ENCODE assay signal across 10 cellular contexts in the genomic region with DNA sequence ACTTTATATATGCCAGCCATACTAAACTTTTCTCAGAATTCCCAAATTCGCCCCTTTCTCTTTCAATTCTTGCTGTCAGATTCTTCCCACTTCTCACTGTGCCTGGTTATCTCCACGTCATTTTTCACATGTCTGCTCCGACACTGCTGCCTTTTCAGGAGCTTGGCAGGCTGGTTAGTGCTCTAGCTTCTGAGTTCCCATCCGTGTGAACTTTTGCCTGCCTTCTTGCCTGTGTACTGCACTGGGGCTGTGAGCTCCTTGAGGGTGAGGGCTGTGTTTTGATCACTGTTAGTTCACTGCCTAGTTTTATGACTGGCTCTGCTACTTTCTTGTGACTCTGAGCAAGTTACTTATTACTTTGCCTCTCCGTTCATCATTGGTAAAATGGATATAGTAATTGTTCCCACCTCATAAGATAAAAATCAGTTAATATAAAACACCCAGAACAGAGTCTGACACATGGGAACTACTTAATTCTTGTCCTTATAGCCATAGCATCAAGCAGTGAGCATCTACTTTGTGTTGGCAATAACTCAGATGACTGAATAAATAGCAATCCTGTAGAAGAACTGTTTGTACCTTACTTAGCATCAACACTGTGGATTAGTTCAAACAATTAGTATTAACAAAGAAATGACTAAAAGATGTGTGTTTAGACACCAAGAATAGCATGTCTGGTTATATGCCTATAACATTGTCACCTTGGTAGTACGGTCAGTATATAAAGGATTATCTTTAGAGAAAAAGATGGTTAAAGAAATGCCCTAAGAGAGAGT. TPM values are rescaled to one million over a fixed set of nuclear protein-coding genes. Genes with fewer than 3 reads are reported as not detected.
DNase-seq lines count a peak whose midpoint lies in the region; ATAC-seq, FAIRE-seq and TF ChIP-seq lines count a peak whose summit lies in the region.
"Had no signal": no experiment of that assay in that cellular context is flagged by ENCODE, and none has a peak within 500 bp of the region (broad histone marks: within the 10 kb centered on the region; RNA-seq: fewer than 3 reads in every experiment).

No MANE protein-coding gene starts in this region.

- H3K27me3 Mint-ChIP-seq in activated CD4-positive, alpha-beta T cell treated with anti-CD3 and anti-CD28 coated beads for 36 hours, result no peaks in the 10 kb centered on the region

- peaks cover 78% of the 10 kb centered on the region for H3K4me1 Mint-ChIP-seq in activated CD4-positive, alpha-beta T cell treated with anti-CD3 and anti-CD28 coated beads for 36 hours

- no peak for FAIRE-seq in kidney (lab: Jason Lieb, UNC)

- H3K9ac ChIP-seq in kidney (ENCODE audit: low read length in 2 of 2), result peak overlapping the region; percentile 13 to 31

- no peak for TF ChIP-seq CTCF in breast epithelium (IDR thresholded peaks at IDR 0.05)
- no peak for TF ChIP-seq CTCF in kidney (IDR thresholded peaks at IDR 0.05; ENCODE audit: borderline replicate concordance, extremely low read depth, insufficient read depth)
- TF ChIP-seq CTCF in thoracic aorta (IDR thresholded peaks at IDR 0.05), result no peak

- no peak for TF ChIP-seq POLR2A in breast epithelium (IDR thresholded peaks at IDR 0.05)

- H3K4me3 Mint-ChIP-seq in activated CD4-positive, alpha-beta T cell treated with anti-CD3 and anti-CD28 coated beads for 36 hours, result peak overlapping the region; percentile 59

- intact Hi-C loops in activated CD4-positive, alpha-beta T cell treated with anti-CD3 and anti-CD28 coated beads for 36 hours (cut with DNase I, micrococcal nuclease), result loop anchor here in 1 of 2 experiments (2.0 kb wide), 1 partner anchor 137 kb away; a partner anchor contains a TSS
- intact Hi-C loops in breast epithelium (cut with DNase I; ENCODE audit: low total_unique reads) (no loop called here), kidney (cut with DNase I) (no loop called here)

- POLR2A ChIA-PET in activated CD4-positive, alpha-beta T cell treated with anti-CD3 and anti-CD28 coated beads for 36 hours (lab: Charles Lee), result interaction anchor here (0.6 kb wide), 1 partner anchor 139 kb away, joined by 3 read pairs; no protein-coding TSS in a partner anchor

- CTCF ChIA-PET in activated CD4-positive, alpha-beta T cell treated with anti-CD3 and anti-CD28 coated beads for 36 hours (lab: Charles Lee), result interaction anchor here (0.7 to 3.1 kb wide), 5 partner anchors 14 to 358 kb away, joined by 3 to 9 read pairs (median 3); a partner anchor contains a TSS

- DNase-seq in activated CD4-positive, alpha-beta T cell treated with anti-CD3 and anti-CD28 coated beads for 36 hours, result peak; percentile 37
- no peak for DNase-seq in activated CD4-positive, alpha-beta T cell treated with anti-CD3 and anti-CD28 coated beads, Interleukin-2, amount 50 U/mL, for 48 hours
- DNase-seq in breast epithelium (ENCODE audit: low spot score in 2 of 2) (no peak), kidney (no peak), thoracic aorta (ENCODE audit: low spot score) (no peak), MG63 (no peak), NCI-H1417 (lab: John Stamatoyannopoulos, UW) (no peak)
- DNase-seq: foreskin melanocyte, NCI-H2107 had no signal

- H3K9me3 Mint-ChIP-seq in activated CD4-positive, alpha-beta T cell treated with anti-CD3 and anti-CD28 coated beads for 36 hours (ENCODE audit: low read depth), result no peaks in the 10 kb centered on the region

- H3K4me3 ChIP-seq in breast epithelium, result no peak overlapping the region
- peak overlapping the region; percentile 6 to 19 for H3K4me3 ChIP-seq in kidney (ENCODE audit: low read length in 2 of 2)
- H3K4me3 ChIP-seq in thoracic aorta, result no peak overlapping the region
- no peak overlapping the region for H3K4me3 ChIP-seq in MG63

- H3K27me3 ChIP-seq in breast epithelium (no peaks in the 10 kb centered on the region), thoracic aorta (replicated peaks; ENCODE audit: insufficient read depth) (no peaks in the 10 kb centered on the region), MG63 (no peaks in the 10 kb centered on the region)

- H3K36me3 Mint-ChIP-seq in activated CD4-positive, alpha-beta T cell treated with anti-CD3 and anti-CD28 coated beads for 36 hours (ENCODE audit: low read depth), result peaks cover 86% of the 10 kb centered on the region

- peak; percentile 25 for ATAC-seq in activated CD4-positive, alpha-beta T cell treated with anti-CD3 and anti-CD28 coated beads for 36 hours
- ATAC-seq in thoracic aorta (ENCODE audit: insufficient number of reproducible peaks, low FRiP score, low read depth) (no peak), HG03095 (IDR thresholded peaks at IDR 0.05; ENCODE audit: unreplicated experiment) (no peak)

- no peaks in the 10 kb centered on the region for H3K9me3 ChIP-seq in breast epithelium
- no peaks in the 10 kb centered on the region for H3K9me3 ChIP-seq in kidney (ENCODE audit: control insufficient read depth in 1 of 2, low read length in 2 of 2)
- no peaks in the 10 kb centered on the region for H3K9me3 ChIP-seq in thoracic aorta
- H3K9me3 ChIP-seq in MG63, result no peaks in the 10 kb centered on the region

- H3K36me3 ChIP-seq in breast epithelium, result no peaks in the 10 kb centered on the region
- peaks cover 20 to 57% of the 10 kb centered on the region in 2 donors for H3K36me3 ChIP-seq in kidney (ENCODE audit: control insufficient read depth in 1 of 2, insufficient read depth in 2 of 2, low read length in 2 of 2)
- H3K36me3 ChIP-seq in thoracic aorta, result peaks cover 10% of the 10 kb centered on the region
- H3K36me3 ChIP-seq in MG63, result peaks cover 82% of the 10 kb centered on the region

- H3K4me1 ChIP-seq in breast epithelium (no peaks in the 10 kb centered on the region), kidney (ENCODE audit: control insufficient read depth in 1 of 2, insufficient read depth in 1 of 2, low read depth in 1 of 2, low read length in 2 of 2) (peaks cover 17 to 24% of the 10 kb centered on the region in 2 donors), thoracic aorta (ENCODE audit: control insufficient read depth in 1 of 2, low read depth in 2 of 2) (peaks cover 21 to 48% of the 10 kb centered on the region in 2 donors)

- H3K27ac ChIP-seq in breast epithelium (peak overlapping the region; percentile 26 to 54), kidney (ENCODE audit: low read depth in 2 of 2, low read length in 2 of 2) (peak overlapping the region; percentile 59 to 73), thoracic aorta (peak overlapping the region; percentile 4 to 26)

- H3K27ac Mint-ChIP-seq in activated CD4-positive, alpha-beta T cell treated with anti-CD3 and anti-CD28 coated beads for 36 hours, result peak overlapping the region; percentile 89

RNA-seq across cellular contexts. Expression of a gene that starts 5.5 kb away (rescaled TPM):
- 100 to 1,000 TPM; 261 to 320 TPM for total RNA-seq in activated CD4-positive, alpha-beta T cell treated with anti-CD3 and anti-CD28 coated beads for 36 hours
- total RNA-seq in breast epithelium (100 to 1,000 TPM in 1 of 3 donors, 10 to 100 TPM in 2; 81.6 to 123 (median 82.4) TPM), kidney (83.7 TPM), thoracic aorta (10 to 100 TPM; 68.5 to 96.4 TPM)
- 263 TPM for polyA plus RNA-seq in kidney (ENCODE audit: insufficient read depth, low read depth, low replicate concordance)
- 191 and 245 TPM in 2 replicates for total RNA-seq in MG63 (2014; rRNA removed; shearing (Covaris generic); ENCODE audit: low replicate concordance)

RNA-seq across cellular contexts. Expression of a gene that starts 8.8 kb away (rescaled TPM):
- 1 to 10 TPM; 2.1 to 2.8 TPM for total RNA-seq in activated CD4-positive, alpha-beta T cell treated with anti-CD3 and anti-CD28 coated beads for 36 hours
- total RNA-seq in breast epithelium, result 10 to 100 TPM in 2 of 3 donors, under 1 TPM in 1; 0.48 to 22.5 (median 14.1) TPM
- 22.3 TPM for total RNA-seq in kidney
- polyA plus RNA-seq in kidney (ENCODE audit: insufficient read depth, low read depth, low replicate concordance), result 56.7 TPM
- 1 to 10 TPM; 2.8 to 3.0 TPM for total RNA-seq in thoracic aorta
- total RNA-seq in MG63 (2014; rRNA removed; shearing (Covaris generic); ENCODE audit: low replicate concordance), result 0.62 and 1.8 TPM in 2 replicates

RNA-seq across cellular contexts. Expression of a gene that starts 28.0 kb away (rescaled TPM):
- total RNA-seq in activated CD4-positive, alpha-beta T cell treated with anti-CD3 and anti-CD28 coated beads for 36 hours, result under 1 TPM; 0.09 TPM
- 1 to 10 TPM in 2 of 3 donors, under 1 TPM in 1; 0.32 to 8.5 (median 3.9) TPM for total RNA-seq in breast epithelium
- total RNA-seq in kidney, result 7.2 TPM
- 3.1 TPM for polyA plus RNA-seq in kidney (ENCODE audit: insufficient read depth, low read depth, low replicate concordance)
- total RNA-seq in thoracic aorta, result under 1 TPM in 1 of 2 donors, not detected in 1; 0.85 TPM
- total RNA-seq in MG63 (2014; rRNA removed; shearing (Covaris generic); ENCODE audit: low replicate concordance), result 0.89 TPM in 1 of 2 replicates, not detected in the other

Comparison
In these comparisons a context has a peak if more than half of its experiments do, and no peak if none do; other contexts are left out.
1. H3K27ac ChIP-seq: peak in every context shown above with its lines; median percentile 66 in kidney; 40 in breast epithelium; 15 in thoracic aorta.
2. H3K4me3 ChIP-seq: peak in kidney (2 of 2); none in breast epithelium (0 of 3), thoracic aorta (single experiment) and MG63 (single experiment).